ENCODE assay signal across 27 cellular contexts in the genomic region with DNA sequence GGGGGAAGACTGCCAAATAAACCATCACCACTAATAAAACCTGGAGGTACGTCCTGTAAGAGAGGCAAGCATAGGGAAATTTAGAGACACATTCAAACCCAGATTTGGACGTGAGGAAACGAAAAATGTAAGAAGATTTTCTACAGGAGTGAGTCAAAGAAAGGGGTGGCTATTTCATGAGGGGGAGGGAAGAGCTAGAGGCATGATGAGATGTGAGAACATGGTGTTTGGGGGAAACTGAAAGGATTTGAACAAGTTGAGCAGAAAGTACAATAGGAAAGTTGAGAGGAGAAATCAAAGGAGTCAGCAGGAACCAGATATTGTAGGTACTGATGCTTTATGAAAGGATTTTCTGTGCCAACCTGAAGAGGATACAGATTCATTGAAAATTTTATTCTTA.
"Had no signal": no experiment of that assay in that cellular context is flagged by ENCODE, and none has a peak within 500 bp of the region (broad histone marks: within the 10 kb centered on the region; RNA-seq: fewer than 3 reads in every experiment).

No MANE protein-coding gene starts in this region.

- H3K4me3 ChIP-seq: left ventricle myocardium inferior, lung, mucosa of descending colon, pancreas, prostate gland, sigmoid colon, spleen, suprapubic skin, thoracic aorta, tibial artery, upper lobe of right lung had no signal

- DNase-seq: hippocampal formation; islet precursor cell; left ventricle myocardium inferior; midbrain; mucosa of descending colon; naive thymus-derived CD4-positive, alpha-beta T cell; nucleus accumbens; pancreas; posterior cingulate gyrus; retina; right cardiac atrium; sigmoid colon; small intestine; spleen; stimulated activated CD4-positive, alpha-beta T cell treated with anti-CD3 and anti-CD28 coated beads, Interleukin-4, amount 100 ng/mL, for 24 hours; stimulated activated naive CD4-positive, alpha-beta T cell; tibial artery; trophoblast cell; upper lobe of right lung had no signal

- H3K27me3 Mint-ChIP-seq: naive thymus-derived CD4-positive, alpha-beta T cell; natural killer cell treated with Interleukin-12 subunit alpha and Interleukin-12 subunit beta and Interleukin-15 and Interleukin-18, amount 100 ng/mL, for 72 hours; stimulated activated naive CD8-positive, alpha-beta T cell treated with anti-CD3 and anti-CD28 coated beads, Interleukin-15, Interleukin-2, amounts not matched to agents 100 ng/mL and 50 ng/mL, for 24 hours had no signal

- H3K9me3 ChIP-seq: left ventricle myocardium inferior, mucosa of descending colon, pancreas, prostate gland, sigmoid colon, spleen, suprapubic skin, thoracic aorta, tibial artery, upper lobe of right lung had no signal

- H3K27ac ChIP-seq: left ventricle myocardium inferior, pancreas, prostate gland, sigmoid colon, spleen, suprapubic skin, thoracic aorta, tibial artery, upper lobe of right lung had no signal

- H3K4me3 Mint-ChIP-seq: naive thymus-derived CD4-positive, alpha-beta T cell; natural killer cell treated with Interleukin-12 subunit alpha and Interleukin-12 subunit beta and Interleukin-15 and Interleukin-18, amount 100 ng/mL, for 72 hours; neural crest cell; stimulated activated effector memory CD8-positive, alpha-beta T cell treated with anti-CD3 and anti-CD28 coated beads, Interleukin-12 subunit alpha, Interleukin-12 subunit beta, amount 100 ng/mL, for 72 hours; stimulated activated naive CD8-positive, alpha-beta T cell treated with anti-CD3 and anti-CD28 coated beads, Interleukin-15, Interleukin-2, amounts not matched to agents 100 ng/mL and 50 ng/mL, for 24 hours had no signal

- H3K4me1 ChIP-seq: left ventricle myocardium inferior, pancreas, prostate gland, sigmoid colon, spleen, suprapubic skin, tibial artery, upper lobe of right lung had no signal

- ATAC-seq: mucosa of descending colon; naive thymus-derived CD4-positive, alpha-beta T cell; natural killer cell treated with Interleukin-12 subunit alpha and Interleukin-12 subunit beta and Interleukin-15 and Interleukin-18, amount 100 ng/mL, for 72 hours; pancreas; right cardiac atrium; stimulated activated effector memory CD8-positive, alpha-beta T cell treated with anti-CD3 and anti-CD28 coated beads, Interleukin-12 subunit alpha, Interleukin-12 subunit beta, amount 100 ng/mL, for 72 hours; upper lobe of right lung had no signal

- H3K36me3 Mint-ChIP-seq: naive thymus-derived CD4-positive, alpha-beta T cell; stimulated activated effector memory CD8-positive, alpha-beta T cell treated with anti-CD3 and anti-CD28 coated beads, Interleukin-12 subunit alpha, Interleukin-12 subunit beta, amount 100 ng/mL, for 72 hours had no signal

- H3K27me3 ChIP-seq: pancreas, sigmoid colon, spleen, suprapubic skin, tibial artery, upper lobe of right lung had no signal

- H3K4me1 Mint-ChIP-seq: naive thymus-derived CD4-positive, alpha-beta T cell; stimulated activated effector memory CD8-positive, alpha-beta T cell treated with anti-CD3 and anti-CD28 coated beads, Interleukin-12 subunit alpha, Interleukin-12 subunit beta, amount 100 ng/mL, for 72 hours had no signal

- H3K9me3 Mint-ChIP-seq: neural crest cell had no signal

- H3K27ac Mint-ChIP-seq: naive thymus-derived CD4-positive, alpha-beta T cell; natural killer cell treated with Interleukin-12 subunit alpha and Interleukin-12 subunit beta and Interleukin-15 and Interleukin-18, amount 100 ng/mL, for 72 hours; stimulated activated effector memory CD8-positive, alpha-beta T cell treated with anti-CD3 and anti-CD28 coated beads, Interleukin-12 subunit alpha, Interleukin-12 subunit beta, amount 100 ng/mL, for 72 hours; stimulated activated naive CD8-positive, alpha-beta T cell treated with anti-CD3 and anti-CD28 coated beads, Interleukin-15, Interleukin-2, amounts not matched to agents 100 ng/mL and 50 ng/mL, for 24 hours had no signal

- H3K36me3 ChIP-seq: left ventricle myocardium inferior, pancreas, prostate gland, sigmoid colon, spleen, suprapubic skin, thoracic aorta, tibial artery, upper lobe of right lung had no signal
